Comparison of ENCODE assay signal across 8 cellular contexts in the genomic region with DNA sequence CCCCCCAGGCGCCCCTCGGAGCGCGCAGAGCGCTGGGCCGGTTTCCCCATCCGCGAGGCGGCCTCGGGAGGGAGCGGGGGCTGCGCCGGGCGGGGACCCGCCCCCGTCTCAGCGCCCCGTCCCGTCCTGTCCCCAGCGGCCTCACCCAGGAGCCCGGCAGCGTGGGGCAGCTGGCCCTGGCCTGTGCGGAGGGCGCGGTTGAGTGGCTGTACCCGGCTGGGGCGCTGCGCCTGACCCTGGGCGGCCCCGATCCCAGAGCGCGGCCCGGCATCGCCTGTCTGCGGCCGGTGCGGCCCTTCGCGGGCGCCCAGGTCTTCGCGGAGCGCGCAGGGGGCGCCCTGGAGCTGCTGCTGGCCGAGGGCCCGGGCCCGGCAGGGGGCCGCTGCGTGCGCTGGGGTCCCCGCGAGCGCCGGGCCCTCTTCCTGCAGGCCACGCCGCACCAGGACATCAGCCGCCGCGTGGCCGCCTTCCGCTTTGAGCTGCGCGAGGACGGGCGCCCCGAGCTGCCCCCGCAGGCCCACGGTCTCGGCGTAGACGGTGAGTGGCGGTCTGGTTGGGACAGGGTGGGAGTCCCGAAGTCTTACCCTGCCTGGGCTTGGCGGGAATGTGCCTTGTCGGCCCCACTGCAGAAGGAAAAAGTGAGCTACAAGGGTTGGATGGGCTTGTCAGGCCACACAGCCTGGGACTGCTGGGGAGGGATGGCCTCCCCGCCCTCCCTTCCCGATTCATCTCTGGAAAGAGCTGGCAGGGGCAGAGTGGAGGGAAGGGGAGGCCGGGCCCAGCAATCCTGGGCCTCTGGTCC. TPM values are rescaled to one million over a fixed set of nuclear protein-coding genes. Genes with fewer than 3 reads are reported as not detected.
A peak's percentile ranks its signal among the peaks of the same experiment; 100 is the strongest.
DNase-seq lines count a peak whose midpoint lies in the region; ATAC-seq and TF ChIP-seq lines count a peak whose summit lies in the region.

No MANE protein-coding gene starts in this region.

- H3K4me1 Mint-ChIP-seq in WTC11, result peaks cover 16% of the 10 kb centered on the region

- H3K9me3 Mint-ChIP-seq in WTC11, result no peaks in the 10 kb centered on the region

- H3K4me1 ChIP-seq in right atrium auricular region, result peaks cover 0 to 52% of the 10 kb centered on the region in 2 donors
- peaks cover 36% of the 10 kb centered on the region for H3K4me1 ChIP-seq in skeletal muscle satellite cell (ENCODE audit: control insufficient read depth, insufficient read depth, low read length)

- H3K27me3 ChIP-seq in right atrium auricular region (peaks cover 0 to 8% of the 10 kb centered on the region in 2 donors), skeletal muscle satellite cell (ENCODE audit: control insufficient read depth, insufficient read depth, low read length) (peaks cover 3% of the 10 kb centered on the region)

- TF ChIP-seq CTCF in WTC11 (IDR thresholded peaks at IDR 0.05), result no peak
- TF ChIP-seq CTCF in right atrium auricular region (IDR thresholded peaks at IDR 0.05), result no peak

- POLR2A ChIA-PET in WTC11 (lab: Charles Lee), result interaction anchor here (0.6 to 1.9 kb wide), 6 partner anchors 9 to 397 kb away, joined by 3 to 5 read pairs (median 4); partner anchors contain the start of genes CHTF18, GNG13 and RPUSD1

- peak overlapping the region; percentile 97 for H3K4me2 ChIP-seq in skeletal muscle satellite cell (ENCODE audit: low read length)

- H3K9me3 ChIP-seq in right atrium auricular region, result no peaks in the 10 kb centered on the region
- no peaks in the 10 kb centered on the region for H3K9me3 ChIP-seq in skeletal muscle satellite cell (replicated peaks; ENCODE audit: low read length)

- peaks cover 40% of the 10 kb centered on the region for H3K27me3 Mint-ChIP-seq in WTC11 (ENCODE audit: low read depth)

- no peak overlapping the region for H3K27ac Mint-ChIP-seq in WTC11

- H3K4me3 Mint-ChIP-seq in WTC11, result peak overlapping the region; percentile 63

- DNase-seq in NCI-H1417 (lab: John Stamatoyannopoulos, UW) (peak in 2 of 3 experiments; percentile 66 to 69), NCI-H1417 treated with DMSO at 0.1 percent for 48 hours (lab: John Stamatoyannopoulos, UW) (no peak), WTC11 (ENCODE audit: low spot score) (no peak), right atrium auricular region (ENCODE audit: low spot score) (no peak)

- no peaks in the 10 kb centered on the region for H3K36me3 Mint-ChIP-seq in WTC11

- H3K4me3 ChIP-seq in right atrium auricular region (peak overlapping the region; percentile 73 to 81), skeletal muscle satellite cell (ENCODE audit: low read length) (peak overlapping the region; percentile 75)

- H3K9ac ChIP-seq in skeletal muscle satellite cell (ENCODE audit: low read depth, low read length), result peak overlapping the region; percentile 69

- H3K36me3 ChIP-seq in right atrium auricular region (no peaks in the 10 kb centered on the region), skeletal muscle satellite cell (ENCODE audit: insufficient read depth, low read length) (no peaks in the 10 kb centered on the region)

- CTCF ChIA-PET in WTC11 (lab: Charles Lee), result interaction anchor here (0.6 to 8.8 kb wide), 26 partner anchors 9 to 1404 kb away, joined by 3 to 90 read pairs (median 5); partner anchors contain the start of genes CCDC78, CHTF18, HAGHL and RPUSD1

- peak overlapping the region in 1 of 2 donors; percentile 40 for H3K27ac ChIP-seq in right atrium auricular region

- ATAC-seq in HG02610 (IDR thresholded peaks at IDR 0.05; ENCODE audit: unreplicated experiment) (peak; percentile 7), WTC11 (peak; percentile 6), HG02870 (IDR thresholded peaks at IDR 0.05; ENCODE audit: unreplicated experiment) (no peak), GM18870 (IDR thresholded peaks at IDR 0.05; ENCODE audit: unreplicated experiment) (no peak)

TF ChIP-seq in WTC11, 78 proteins besides CTCF, POLR2A, EP300 and RAD21:
- no peak for TF ChIP-seq RELA (CRISPR knock-in tag; IDR thresholded peaks at IDR 0.05; ENCODE audit: borderline replicate concordance)
- 0 out of 2 replicates have a peak, but pooled peaks have one; percentile 59 for TF ChIP-seq IRF2 (CRISPR knock-in tag; IDR thresholded peaks at IDR 0.05; ENCODE audit: borderline replicate concordance, low read depth)
- no peak for TF ChIP-seq CREB1 (CRISPR knock-in tag; IDR thresholded peaks at IDR 0.05)
- TF ChIP-seq SP1 (CRISPR knock-in tag; conservative IDR thresholded peaks at IDR 0.05), result no peak
- TF ChIP-seq ZNF423 (CRISPR knock-in tag; IDR thresholded peaks at IDR 0.05), result peak; percentile 58
- TF ChIP-seq, protein P1, sequence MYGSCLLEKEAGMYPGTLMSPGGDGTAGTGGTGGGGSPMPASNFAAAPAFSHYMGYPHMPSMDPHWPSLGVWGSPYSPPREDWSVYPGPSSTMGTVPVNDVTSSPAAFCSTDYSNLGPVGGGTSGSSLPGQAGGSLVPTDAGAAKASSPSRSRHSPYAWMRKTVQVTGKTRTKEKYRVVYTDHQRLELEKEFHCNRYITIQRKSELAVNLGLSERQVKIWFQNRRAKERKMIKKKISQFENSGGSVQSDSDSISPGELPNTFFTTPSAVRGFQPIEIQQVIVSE (CRISPR knock-in tag; IDR thresholded peaks at IDR 0.05; ENCODE audit: borderline replicate concordance), result no peak
- TF ChIP-seq ZNF425 (CRISPR knock-in tag; conservative IDR thresholded peaks at IDR 0.05), result no peak
- TF ChIP-seq ZNF281 (CRISPR knock-in tag; IDR thresholded peaks at IDR 0.05), result no peak
- TF ChIP-seq RORB (CRISPR knock-in tag; IDR thresholded peaks at IDR 0.05), result no peak
- TF ChIP-seq ELF4 (CRISPR knock-in tag; IDR thresholded peaks at IDR 0.05; ENCODE audit: low read depth), result 0 out of 2 replicates have a peak, but pooled peaks have one; percentile 33
- no peak for TF ChIP-seq JAZF1 (CRISPR knock-in tag; IDR thresholded peaks at IDR 0.05)
- no peak for TF ChIP-seq ZNF396 (CRISPR knock-in tag; IDR thresholded peaks at IDR 0.05; ENCODE audit: borderline replicate concordance)
- no peak for TF ChIP-seq ATF3 (CRISPR knock-in tag; conservative IDR thresholded peaks at IDR 0.05)
- peak; percentile 71; the same call in 1 of the 2 replicates for TF ChIP-seq ETV6 (CRISPR knock-in tag; IDR thresholded peaks at IDR 0.05)
- 0 out of 2 replicates have a peak, but pooled peaks have one; percentile 45 for TF ChIP-seq JUN (CRISPR knock-in tag; IDR thresholded peaks at IDR 0.05)
- no peak for TF ChIP-seq TP53 (CRISPR knock-in tag; IDR thresholded peaks at IDR 0.05)

RNA-seq across cellular contexts. Expression of gene METRN, which starts 0.7 kb away (rescaled TPM):
- total RNA-seq in WTC11 (2021), result 30.9 to 64.3 TPM (median 61.4 TPM) in 3 replicates
- 10 to 100 TPM; 58.9 to 61.3 TPM for total RNA-seq in right atrium auricular region
- total RNA-seq in skeletal muscle satellite cell (2012; rRNA removed), result 70.0 and 90.9 TPM in 2 replicates

RNA-seq across cellular contexts. Expression of gene ANTKMT, which starts 5.3 kb away (rescaled TPM):
- total RNA-seq in WTC11 (2021), result 40.6 to 43.1 TPM (median 43.0 TPM) in 3 replicates
- 10 to 100 TPM; 36.5 to 37.5 TPM for total RNA-seq in right atrium auricular region
- total RNA-seq in skeletal muscle satellite cell (2012; rRNA removed), result 22.1 and 33.9 TPM in 2 replicates

RNA-seq across cellular contexts. Expression of gene FBXL16, which starts 10.0 kb away (rescaled TPM):
- 22.7 to 28.6 TPM (median 27.3 TPM) in 3 replicates for total RNA-seq in WTC11 (2021)
- total RNA-seq in right atrium auricular region, result 1 to 10 TPM; 1.3 to 1.7 TPM
- total RNA-seq in skeletal muscle satellite cell (2012; rRNA removed), result 0.51 and 1.5 TPM in 2 replicates

RNA-seq across cellular contexts. Expression of gene CCDC78, which starts 10.6 kb away (rescaled TPM):
- total RNA-seq in WTC11 (2021) (19.4 to 20.8 TPM (median 20.2 TPM) in 3 replicates), right atrium auricular region (under 1 TPM; 0.43 to 0.56 TPM)
- 3.5 and 3.7 TPM in 2 replicates for total RNA-seq in skeletal muscle satellite cell (2012; rRNA removed)

RNA-seq across cellular contexts. Expression of gene HAGHL, which starts 11.3 kb away (rescaled TPM):
- 38.4 to 41.7 TPM (median 39.4 TPM) in 3 replicates for total RNA-seq in WTC11 (2021)
- total RNA-seq in right atrium auricular region, result 1 to 10 TPM; 9.6 to 9.7 TPM
- 19.4 and 30.7 TPM in 2 replicates for total RNA-seq in skeletal muscle satellite cell (2012; rRNA removed)

Comparison
In these comparisons a context has a peak if more than half of its experiments do, and no peak if none do; other contexts are left out.
1. DNase-seq: peak in NCI-H1417 (2 of 3); none in NCI-H1417 treated with DMSO at 0.1 percent for 48 hours (single experiment), WTC11 (single experiment) and right atrium auricular region (single experiment).
2. ATAC-seq: peak in HG02610 (single experiment) and WTC11 (single experiment); none in HG02870 (single experiment) and GM18870 (single experiment).